In the genomic region with DNA sequence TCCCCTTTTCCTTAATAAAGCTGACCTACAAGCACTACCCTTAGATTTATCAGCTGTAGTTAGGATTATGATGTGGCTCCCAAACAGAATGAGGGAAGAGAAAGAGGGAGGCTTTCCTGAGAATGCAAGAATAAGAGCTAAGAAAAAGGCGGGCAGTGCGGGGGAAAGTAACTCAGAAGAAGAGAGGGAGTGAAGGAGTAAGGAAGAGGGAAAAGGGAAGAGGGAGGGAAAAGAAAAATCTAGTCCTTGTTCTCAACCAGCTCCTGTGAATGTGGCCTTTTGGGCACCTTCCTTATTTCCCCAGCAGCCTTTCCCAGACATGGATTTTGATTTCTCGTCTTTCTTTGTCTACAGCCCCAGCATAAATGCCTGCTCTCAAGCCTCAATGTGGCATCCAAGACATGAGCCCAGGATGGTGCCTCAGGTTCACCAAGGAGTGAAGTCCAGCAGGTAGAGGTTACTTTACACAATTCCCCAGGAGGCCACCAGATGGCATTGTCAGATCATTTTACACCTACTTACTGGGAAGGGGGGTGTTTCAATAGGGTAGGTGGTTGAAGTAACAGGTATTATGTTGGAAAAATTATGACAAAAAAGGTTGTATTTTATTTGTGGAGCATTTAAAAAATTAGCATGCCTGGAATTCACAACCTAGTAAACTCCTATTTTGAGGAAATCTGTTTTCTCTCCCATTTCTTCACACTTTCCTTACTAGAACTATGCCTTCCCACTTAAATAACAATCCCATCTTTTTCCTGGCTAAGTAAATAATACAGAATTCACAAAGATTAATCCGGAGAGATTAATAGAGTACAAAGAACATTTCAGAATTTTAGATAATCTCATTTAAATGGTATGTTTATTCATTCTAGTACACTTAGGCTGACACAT, we compare ENCODE assay signal across 9 cellular contexts.
DNase-seq lines count a peak whose midpoint lies in the region; ATAC-seq, FAIRE-seq and TF ChIP-seq lines count a peak whose summit lies in the region.
"Had no signal": no experiment of that assay in that cellular context is flagged by ENCODE, and none has a peak within 500 bp of the region (broad histone marks: within the 10 kb centered on the region; RNA-seq: fewer than 3 reads in every experiment).

No MANE protein-coding gene starts in this region.

- H3K9me3 ChIP-seq in SJCRH30 (replicated peaks), result no peaks in the 10 kb centered on the region
- H3K9me3 ChIP-seq: neutrophil had no signal

- TF ChIP-seq CTCF in AG09309 (IDR thresholded peaks at IDR 0.05; ENCODE audit: control insufficient read depth, insufficient read depth, low read depth, low read length, missing control alignments) (peak; percentile 73), brain microvascular endothelial cell (IDR thresholded peaks at IDR 0.05; ENCODE audit: low read depth, low read length, missing control alignments) (peak; percentile 77)

- H3K27ac ChIP-seq in SJCRH30 (no peak overlapping the region), brain microvascular endothelial cell (no peak overlapping the region)
- H3K27ac ChIP-seq: neutrophil had no signal

- in situ Hi-C loops in brain microvascular endothelial cell (cut with HindIII; ENCODE audit: low pct_ligation_motif_present, low sequenced_read_pairs), result loop anchor here (25.0 kb wide), 1 partner anchor 111 kb away; the partner anchor contains the start of genes HTR7 and RPP30

- no peaks in the 10 kb centered on the region for H3K4me1 ChIP-seq in SJCRH30

- ATAC-seq in HG03103 (IDR thresholded peaks at IDR 0.05; ENCODE audit: low read depth, unreplicated experiment) (peak; percentile 82), left lobe of liver (peak; percentile 95)

- H3K4me3 ChIP-seq in AG09309 (ENCODE audit: control insufficient read depth, low read depth, low read length) (no peak overlapping the region), SJCRH30 (no peak overlapping the region), brain microvascular endothelial cell (ENCODE audit: low read depth, low read length) (no peak overlapping the region)

- H3K36me3 ChIP-seq in SJCRH30 (no peaks in the 10 kb centered on the region), brain microvascular endothelial cell (replicated peaks) (no peaks in the 10 kb centered on the region)
- H3K36me3 ChIP-seq: neutrophil had no signal

- H3K27me3 ChIP-seq in SJCRH30 (no peaks in the 10 kb centered on the region), brain microvascular endothelial cell (replicated peaks) (no peaks in the 10 kb centered on the region)

- TF ChIP-seq POLR2A in GM12892 (IDR thresholded peaks at IDR 0.05; ENCODE audit: low read depth, low read length), result no peak

- peak; percentile 91 for FAIRE-seq in GM12892 (lab: Jason Lieb, UNC)

- DNase-seq in AG09309 (ENCODE audit: low read depth) (no peak), GM12892 (ENCODE audit: insufficient read length) (no peak), SJCRH30 (peak; percentile 6 to 42), brain microvascular endothelial cell (peak; percentile 14), left lobe of liver (ENCODE audit: low spot score) (peak; percentile 50), NK-92 (lab: John Stamatoyannopoulos, UW; ENCODE audit: unreplicated experiment) (no peak)
- peak; percentile 5 for DNase-seq in stimulated activated CD8-positive, alpha-beta memory T cell treated with anti-CD3 and anti-CD28 coated beads, Interleukin-12 subunit alpha, Interleukin-12 subunit beta, amount 100 ng/mL, for 24 hours (ENCODE audit: extremely low read depth)

Comparison
In these comparisons a context has a peak if more than half of its experiments do, and no peak if none do; other contexts are left out.
1. DNase-seq: peak in SJCRH30 (2 of 2), brain microvascular endothelial cell (single experiment), left lobe of liver (single experiment) and stimulated activated CD8-positive, alpha-beta memory T cell treated with anti-CD3 and anti-CD28 coated beads, Interleukin-12 subunit alpha, Interleukin-12 subunit beta, amount 100 ng/mL, for 24 hours (single experiment); none in AG09309 (single experiment), GM12892 (single experiment) and NK-92 (single experiment).